In genomic region chr15:69160141-69160975, GRCh38 we compare ENCODE assay signal across 1 cellular context.
TF ChIP-seq lines count a peak whose summit lies in the region.

TSS of gene GLCE (plus strand) at chr15:69160635. CDS start at chr15:69255807, 95,172 bp downstream.

TF ChIP-seq in HepG2, 621 proteins besides CTCF, POLR2A, EP300 and RAD21 (continued from another document and continues in another):
- TF ChIP-seq ZBTB7B (CRISPR knock-in tag; IDR thresholded peaks at IDR 0.05) (no peak), ZBTB10 (CRISPR knock-in tag; IDR thresholded peaks at IDR 0.05; ENCODE audit: borderline replicate concordance) (no peak), TRIM22 (IDR thresholded peaks at IDR 0.05) (no peak), TBP (CRISPR knock-in tag; IDR thresholded peaks at IDR 0.05) (no peak), HDAC2 (CRISPR knock-in tag; IDR thresholded peaks at IDR 0.05) (peak; percentile 47), PLRG1 (conservative IDR thresholded peaks at IDR 0.05) (no peak), ZBTB8A (CRISPR knock-in tag; IDR thresholded peaks at IDR 0.05; ENCODE audit: borderline replicate concordance, low read depth) (no peak), ZNF569 (CRISPR knock-in tag; IDR thresholded peaks at IDR 0.05; ENCODE audit: borderline replicate concordance) (no peak), MNT (IDR thresholded peaks at IDR 0.05) (no peak), PAWR (CRISPR knock-in tag; IDR thresholded peaks at IDR 0.05; ENCODE audit: borderline replicate concordance) (no peak), ATF6 (CRISPR knock-in tag; conservative IDR thresholded peaks at IDR 0.05) (no peak), ARHGAP35 (CRISPR knock-in tag; IDR thresholded peaks at IDR 0.05; ENCODE audit: borderline replicate concordance) (peak; percentile 32), KDM5B (CRISPR knock-in tag; IDR thresholded peaks at IDR 0.05; ENCODE audit: borderline replicate concordance) (no peak), ATF7 (IDR thresholded peaks at IDR 0.05) (no peak), ATF7 (CRISPR knock-in tag; IDR thresholded peaks at IDR 0.05) (no peak), ARID5B (CRISPR knock-in tag; IDR thresholded peaks at IDR 0.05) (peak; percentile 31), SNAPC4 (CRISPR knock-in tag; IDR thresholded peaks at IDR 0.05) (no peak), IRF9 (CRISPR knock-in tag; IDR thresholded peaks at IDR 0.05; ENCODE audit: borderline replicate concordance) (peak; percentile 58; the same call in 1 of the 2 replicates), HIC2 (CRISPR knock-in tag; IDR thresholded peaks at IDR 0.05; ENCODE audit: low read depth) (no peak), PRPF4 (IDR thresholded peaks at IDR 0.05; ENCODE audit: low read depth, low read length, poor library complexity, severe bottlenecking) (no peak), ZNF180 (CRISPR knock-in tag; IDR thresholded peaks at IDR 0.05; ENCODE audit: borderline replicate concordance, low read depth) (no peak), RFX5 (IDR thresholded peaks at IDR 0.05; ENCODE audit: low read depth, low read length) (no peak), ATF4 (CRISPR knock-in tag; IDR thresholded peaks at IDR 0.05) (no peak; a peak in 2 of 4 replicates), ZNF557 (CRISPR knock-in tag; IDR thresholded peaks at IDR 0.05) (no peak; the same call in 1 of the 2 replicates), ZNF772 (CRISPR knock-in tag; IDR thresholded peaks at IDR 0.05) (peak; percentile 78; the same call in 1 of the 2 replicates), DMAP1 (CRISPR knock-in tag; IDR thresholded peaks at IDR 0.05) (peak; percentile 58; the same call in 1 of the 2 replicates), DMTF1 (CRISPR knock-in tag; IDR thresholded peaks at IDR 0.05) (no peak), POLR2G (IDR thresholded peaks at IDR 0.05; ENCODE audit: low read depth, low read length) (peak; percentile 95), MAZ (IDR thresholded peaks at IDR 0.05; ENCODE audit: borderline replicate concordance, low read depth, low read length) (peak; percentile 60; the same call in 1 of the 2 replicates), MAZ (CRISPR knock-in tag; IDR thresholded peaks at IDR 0.05; ENCODE audit: low read depth) (peak; percentile 87), ZNF350 (CRISPR knock-in tag; IDR thresholded peaks at IDR 0.05; ENCODE audit: borderline replicate concordance, low read depth) (no peak; the same call in 1 of the 2 replicates), FLYWCH1 (CRISPR knock-in tag; IDR thresholded peaks at IDR 0.05) (no peak)
